Comparison of ENCODE assay signal across 12 cellular contexts in genomic region chr11:129643031-129643721, GRCh38.
DNase-seq lines count a peak whose midpoint lies in the region; ATAC-seq and TF ChIP-seq lines count a peak whose summit lies in the region.
"Had no signal": no experiment of that assay in that cellular context is flagged by ENCODE, and none has a peak within 500 bp of the region (broad histone marks: within the 10 kb centered on the region; RNA-seq: fewer than 3 reads in every experiment).

No MANE protein-coding gene starts in this region.

- H4K20me1 ChIP-seq in PC-9 (ENCODE audit: insufficient read depth) = no peaks in the 10 kb centered on the region
- H4K20me1 ChIP-seq: BLaER1 treated with 17β-estradiol and CSF1 and Interleukin-3, amounts not matched to agents 10 nM and 100 nM had no signal

- H3K27me3 ChIP-seq in PC-9 (ENCODE audit: insufficient read depth, low read depth) = no peaks in the 10 kb centered on the region
- H3K27me3 ChIP-seq: BLaER1 treated with 17β-estradiol and CSF1 and Interleukin-3, amounts not matched to agents 10 nM and 100 nM; gastrocnemius medialis had no signal

- H3K79me2 ChIP-seq in PC-9 (ENCODE audit: low read depth) = no peaks in the 10 kb centered on the region

- peak; percentile 69 for DNase-seq in activated naive CD4-positive, alpha-beta T cell treated with anti-CD3 and anti-CD28 coated beads for 36 hours
- DNase-seq in activated naive CD4-positive, alpha-beta T cell treated with anti-CD3 and anti-CD28 coated beads, Interleukin-2, amount 10 ng/mL, durations not matched to agents 7 days and 5 days = no peak
- peak; percentile 55 to 98 for DNase-seq in PC-9
- DNase-seq in epithelial cell of esophagus (ENCODE audit: low read depth) = peak; percentile 99
- DNase-seq in stimulated activated naive CD8-positive, alpha-beta T cell treated with anti-CD3 and anti-CD28 coated beads, Interleukin-15, amount 100 ng/mL, for 72 hours = peak; percentile 16 to 48
- DNase-seq in inferior parietal cortex (ENCODE audit: extremely low spot score) = no peak
- DNase-seq in OCI-M2 (lab: John Stamatoyannopoulos, UW; ENCODE audit: unreplicated experiment) = no peak
- DNase-seq: NCI-H187 had no signal

- H3K9me2 ChIP-seq in PC-9 (ENCODE audit: insufficient read depth) = no peaks in the 10 kb centered on the region

- H3K27ac ChIP-seq in PC-9 = peak overlapping the region; percentile 92
- H3K27ac ChIP-seq: BLaER1 treated with 17β-estradiol and CSF1 and Interleukin-3, amounts not matched to agents 10 nM and 100 nM; gastrocnemius medialis had no signal

- H3K4me3 Mint-ChIP-seq in activated naive CD4-positive, alpha-beta T cell treated with anti-CD3 and anti-CD28 coated beads for 36 hours = peak overlapping the region; percentile 28
- no peak overlapping the region for H3K4me3 Mint-ChIP-seq in activated naive CD4-positive, alpha-beta T cell treated with anti-CD3 and anti-CD28 coated beads, Interleukin-2, amount 10 ng/mL, durations not matched to agents 7 days and 5 days
- H3K4me3 Mint-ChIP-seq in stimulated activated naive CD8-positive, alpha-beta T cell treated with anti-CD3 and anti-CD28 coated beads, Interleukin-15, amount 100 ng/mL, for 72 hours = peak overlapping the region in 1 of 2 donors; percentile 47
- H3K4me3 Mint-ChIP-seq: GM23338 had no signal

- H3K27ac Mint-ChIP-seq in activated naive CD4-positive, alpha-beta T cell treated with anti-CD3 and anti-CD28 coated beads for 36 hours = peak overlapping the region; percentile 98
- H3K27ac Mint-ChIP-seq in activated naive CD4-positive, alpha-beta T cell treated with anti-CD3 and anti-CD28 coated beads, Interleukin-2, amount 10 ng/mL, durations not matched to agents 7 days and 5 days = no peak overlapping the region
- H3K27ac Mint-ChIP-seq in stimulated activated naive CD8-positive, alpha-beta T cell treated with anti-CD3 and anti-CD28 coated beads, Interleukin-15, amount 100 ng/mL, for 72 hours = peak overlapping the region in 1 of 2 donors; percentile 94
- H3K27ac Mint-ChIP-seq: GM23338 had no signal

- CTCF ChIA-PET in activated naive CD4-positive, alpha-beta T cell treated with anti-CD3 and anti-CD28 coated beads for 36 hours (lab: Charles Lee) = interaction anchor here (0.5 to 1.9 kb wide), 3 partner anchors 22 to 267 kb away, joined by 3 to 5 read pairs (median 3); partner anchors contain the start of gene BARX2
- CTCF ChIA-PET in activated naive CD4-positive, alpha-beta T cell treated with anti-CD3 and anti-CD28 coated beads, Interleukin-2, amount 10 ng/mL, durations not matched to agents 7 days and 5 days (lab: Charles Lee) = interaction anchor here (0.5 kb wide), 1 partner anchor 600 kb away, joined by 3 read pairs; no protein-coding TSS in a partner anchor
- CTCF ChIA-PET in PC-9 (lab: Charles Lee) = no interaction called here

- H2AFZ ChIP-seq in PC-9 = peak overlapping the region; percentile 39; the same call in 1 of the 2 replicates
- H2AFZ ChIP-seq: GM23338 had no signal

- POLR2A ChIA-PET in PC-9 (lab: Charles Lee; ENCODE audit: unreplicated experiment) = interaction anchor here (0.5 kb wide), 1 partner anchor 670 kb away, joined by 3 read pairs; no protein-coding TSS in a partner anchor

- no peak for TF ChIP-seq CTCF in PC-9 (conservative IDR thresholded peaks at IDR 0.05)
- TF ChIP-seq CTCF in epithelial cell of esophagus (IDR thresholded peaks at IDR 0.05; ENCODE audit: insufficient read depth, low read depth, low read length, missing control alignments) = no peak

- peaks cover 4% of the 10 kb centered on the region; the same call in 1 of the 2 replicates for H3K9me3 ChIP-seq in PC-9 (ENCODE audit: insufficient read depth, low read depth)
- H3K9me3 ChIP-seq: BLaER1 treated with 17β-estradiol and CSF1 and Interleukin-3, amounts not matched to agents 10 nM and 100 nM; gastrocnemius medialis had no signal

- ATAC-seq in stimulated activated naive CD8-positive, alpha-beta T cell treated with anti-CD3 and anti-CD28 coated beads, Interleukin-15, amount 100 ng/mL, for 72 hours = peak; percentile 83
- ATAC-seq in GM21447 (IDR thresholded peaks at IDR 0.05; ENCODE audit: unreplicated experiment) = no peak
- ATAC-seq: GM23338 had no signal

- BruUV-seq in PC-9 (replicated peaks; lab: Mats Ljungman, UMichigan) = TSS peak; percentile 35

- no peak overlapping the region for H3K4me3 ChIP-seq in PC-9
- H3K4me3 ChIP-seq in epithelial cell of esophagus (ENCODE audit: low read length) = no peak overlapping the region
- H3K4me3 ChIP-seq: BLaER1 treated with 17β-estradiol and CSF1 and Interleukin-3, amounts not matched to agents 10 nM and 100 nM; gastrocnemius medialis; GM23338 had no signal

- H3K27me3 Mint-ChIP-seq in activated naive CD4-positive, alpha-beta T cell treated with anti-CD3 and anti-CD28 coated beads for 36 hours (ENCODE audit: low read depth) = peaks cover 3% of the 10 kb centered on the region
- H3K27me3 Mint-ChIP-seq in activated naive CD4-positive, alpha-beta T cell treated with anti-CD3 and anti-CD28 coated beads, Interleukin-2, amount 10 ng/mL, durations not matched to agents 7 days and 5 days = peaks cover 3% of the 10 kb centered on the region
- H3K27me3 Mint-ChIP-seq in stimulated activated naive CD8-positive, alpha-beta T cell treated with anti-CD3 and anti-CD28 coated beads, Interleukin-15, amount 100 ng/mL, for 72 hours = peaks cover 12% of the 10 kb centered on the region

- H3K36me3 Mint-ChIP-seq in activated naive CD4-positive, alpha-beta T cell treated with anti-CD3 and anti-CD28 coated beads for 36 hours (ENCODE audit: low read depth) = peaks cover 11% of the 10 kb centered on the region
- H3K36me3 Mint-ChIP-seq in activated naive CD4-positive, alpha-beta T cell treated with anti-CD3 and anti-CD28 coated beads, Interleukin-2, amount 10 ng/mL, durations not matched to agents 7 days and 5 days = no peaks in the 10 kb centered on the region

- H3K4me1 ChIP-seq in PC-9 (replicated peaks; ENCODE audit: insufficient read depth) = peaks cover 72% of the 10 kb centered on the region
- H3K4me1 ChIP-seq: BLaER1 treated with 17β-estradiol and CSF1 and Interleukin-3, amounts not matched to agents 10 nM and 100 nM; gastrocnemius medialis had no signal

- H3K4me2 ChIP-seq in PC-9 = peak overlapping the region; percentile 55
- H3K4me2 ChIP-seq: BLaER1 treated with 17β-estradiol and CSF1 and Interleukin-3, amounts not matched to agents 10 nM and 100 nM; GM23338 had no signal

- intact Hi-C loops in activated naive CD4-positive, alpha-beta T cell treated with anti-CD3 and anti-CD28 coated beads for 36 hours (cut with micrococcal nuclease) = loop anchor here (1.0 to 10.0 kb wide), 9 partner anchors 8 to 918 kb away; partner anchors contain the start of genes APLP2, KCNJ1 and PRDM10
- intact Hi-C loops in PC-9 (cut with micrococcal nuclease; ENCODE audit: unreplicated experiment) = loop anchor here (2.0 kb wide), 1 partner anchor 266 kb away; no protein-coding TSS in a partner anchor

- H3K36me3 ChIP-seq in PC-9 (ENCODE audit: low read depth) = no peaks in the 10 kb centered on the region
- H3K36me3 ChIP-seq: BLaER1 treated with 17β-estradiol and CSF1 and Interleukin-3, amounts not matched to agents 10 nM and 100 nM; gastrocnemius medialis had no signal

- peaks cover 88% of the 10 kb centered on the region for H3K4me1 Mint-ChIP-seq in activated naive CD4-positive, alpha-beta T cell treated with anti-CD3 and anti-CD28 coated beads for 36 hours (ENCODE audit: low read depth)
- peaks cover 49% of the 10 kb centered on the region for H3K4me1 Mint-ChIP-seq in activated naive CD4-positive, alpha-beta T cell treated with anti-CD3 and anti-CD28 coated beads, Interleukin-2, amount 10 ng/mL, durations not matched to agents 7 days and 5 days
- H3K4me1 Mint-ChIP-seq in stimulated activated naive CD8-positive, alpha-beta T cell treated with anti-CD3 and anti-CD28 coated beads, Interleukin-15, amount 100 ng/mL, for 72 hours = peaks cover 66% of the 10 kb centered on the region
- H3K4me1 Mint-ChIP-seq: GM23338 had no signal

- no peaks in the 10 kb centered on the region for H3K9me3 Mint-ChIP-seq in activated naive CD4-positive, alpha-beta T cell treated with anti-CD3 and anti-CD28 coated beads for 36 hours
- H3K9me3 Mint-ChIP-seq in activated naive CD4-positive, alpha-beta T cell treated with anti-CD3 and anti-CD28 coated beads, Interleukin-2, amount 10 ng/mL, durations not matched to agents 7 days and 5 days = no peaks in the 10 kb centered on the region
- H3K9me3 Mint-ChIP-seq in stimulated activated naive CD8-positive, alpha-beta T cell treated with anti-CD3 and anti-CD28 coated beads, Interleukin-15, amount 100 ng/mL, for 72 hours = peaks cover 0 to 6% of the 10 kb centered on the region in 2 donors
- H3K9me3 Mint-ChIP-seq: GM23338 had no signal

- H3F3A ChIP-seq in PC-9 (ENCODE audit: insufficient read depth, low read depth) = peaks cover 51% of the 10 kb centered on the region

Comparison
In these comparisons a context has a peak if more than half of its experiments do, and no peak if none do; other contexts are left out.
1. DNase-seq: peak in activated naive CD4-positive, alpha-beta T cell treated with anti-CD3 and anti-CD28 coated beads for 36 hours (single experiment), PC-9 (2 of 2), epithelial cell of esophagus (single experiment) and stimulated activated naive CD8-positive, alpha-beta T cell treated with anti-CD3 and anti-CD28 coated beads, Interleukin-15, amount 100 ng/mL, for 72 hours (2 of 2); none in activated naive CD4-positive, alpha-beta T cell treated with anti-CD3 and anti-CD28 coated beads, Interleukin-2, amount 10 ng/mL, durations not matched to agents 7 days and 5 days (single experiment), inferior parietal cortex (single experiment) and OCI-M2 (single experiment).